Comparison of ENCODE assay signal across 1 cellular context in the genomic region with DNA sequence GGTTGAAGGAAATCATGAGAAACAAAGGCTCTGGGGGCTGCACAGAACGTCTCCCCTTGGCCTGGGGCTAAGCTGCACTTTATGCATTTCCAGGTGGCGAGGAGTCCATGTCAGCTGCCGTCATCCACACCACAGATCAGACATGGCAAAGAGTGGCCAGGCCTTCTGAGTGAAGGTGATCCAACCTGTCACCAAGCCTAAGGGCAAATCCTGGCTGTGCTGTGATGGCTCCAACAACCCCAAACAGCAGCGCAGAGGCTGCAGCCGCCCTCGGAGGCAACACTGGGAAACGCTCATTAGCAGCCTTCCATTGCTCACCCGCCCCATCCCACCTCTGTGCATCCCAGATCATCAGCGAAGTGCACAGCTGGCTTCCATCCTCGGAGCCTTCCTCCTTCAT.
TF ChIP-seq lines count a peak whose summit lies in the region.

No MANE protein-coding gene starts in this region.

TF ChIP-seq in H1, 55 proteins besides CTCF, POLR2A, EP300 and RAD21 (continued from another document):
- TF ChIP-seq, protein P1, sequence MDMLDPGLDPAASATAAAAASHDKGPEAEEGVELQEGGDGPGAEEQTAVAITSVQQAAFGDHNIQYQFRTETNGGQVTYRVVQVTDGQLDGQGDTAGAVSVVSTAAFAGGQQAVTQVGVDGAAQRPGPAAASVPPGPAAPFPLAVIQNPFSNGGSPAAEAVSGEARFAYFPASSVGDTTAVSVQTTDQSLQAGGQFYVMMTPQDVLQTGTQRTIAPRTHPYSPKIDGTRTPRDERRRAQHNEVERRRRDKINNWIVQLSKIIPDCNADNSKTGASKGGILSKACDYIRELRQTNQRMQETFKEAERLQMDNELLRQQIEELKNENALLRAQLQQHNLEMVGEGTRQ (IDR thresholded peaks at IDR 0.05; ENCODE audit: low read length) = no peak
- TF ChIP-seq SP4 (IDR thresholded peaks at IDR 0.05; ENCODE audit: low read length) (no peak), TBP (IDR thresholded peaks at IDR 0.05; ENCODE audit: low read depth, low read length) (no peak)
